Comparison of ENCODE assay signal across 27 cellular contexts in the genomic region with DNA sequence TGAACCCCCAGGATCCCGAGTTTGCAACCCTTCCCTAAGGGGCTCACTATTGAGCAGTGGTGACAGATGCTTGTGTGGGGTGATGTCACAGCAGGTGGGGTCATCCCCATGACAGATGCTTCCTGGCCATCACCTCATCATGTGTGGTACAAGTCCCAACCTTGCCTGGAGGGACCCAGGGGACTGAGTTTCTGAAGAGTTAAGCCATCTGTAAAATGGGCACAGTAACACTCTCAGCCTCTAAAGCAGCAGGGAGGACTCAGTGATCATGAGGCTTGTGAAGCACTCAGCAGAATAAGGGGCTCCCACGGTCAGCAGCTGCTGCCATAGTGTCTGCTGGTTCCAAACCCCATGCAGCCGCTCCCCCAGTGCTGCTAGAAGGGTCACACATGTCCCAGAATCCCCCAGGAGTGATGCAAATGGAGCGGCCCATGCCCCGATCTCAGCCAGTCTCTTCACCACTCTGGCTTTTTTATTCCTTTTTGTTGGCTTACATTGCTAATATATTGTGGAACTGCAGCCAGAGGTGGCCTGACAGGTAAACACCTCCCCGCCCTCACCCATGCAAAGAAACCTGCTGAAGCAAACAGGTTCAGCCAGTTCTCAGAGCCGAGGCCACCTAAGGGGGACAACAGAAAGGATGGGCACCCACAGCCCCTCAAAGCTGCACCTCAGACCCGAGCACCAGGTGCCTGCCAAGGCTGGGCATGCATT.
DNase-seq lines count a peak whose midpoint lies in the region; ATAC-seq and TF ChIP-seq lines count a peak whose summit lies in the region.
"Had no signal": no experiment of that assay in that cellular context is flagged by ENCODE, and none has a peak within 500 bp of the region (broad histone marks: within the 10 kb centered on the region; RNA-seq: fewer than 3 reads in every experiment).

No MANE protein-coding gene starts in this region.

- H3K4me3 ChIP-seq in brain microvascular endothelial cell (ENCODE audit: low read depth, low read length): no peak overlapping the region
- H3K4me3 ChIP-seq: A549, adrenal gland, K562, left ventricle myocardium inferior, tibial artery had no signal

- H3K9me3 ChIP-seq in T-helper 17 cell (ENCODE audit: control insufficient read depth, low read length, poor library complexity, severe bottlenecking): peaks cover 16% of the 10 kb centered on the region

- H3K27me3 ChIP-seq in brain microvascular endothelial cell (replicated peaks): no peaks in the 10 kb centered on the region
- H3K27me3 ChIP-seq: adrenal gland, tibial artery had no signal

- H3K27me3 Mint-ChIP-seq in activated CD8-positive, alpha-beta T cell treated with anti-CD3 and anti-CD28 coated beads for 36 hours: no peaks in the 10 kb centered on the region
- H3K27me3 Mint-ChIP-seq in activated CD8-positive, alpha-beta T cell treated with anti-CD3 and anti-CD28 coated beads, Interleukin-2, amount 10 ng/mL, durations not matched to agents 7 days and 5 days (ENCODE audit: low read depth): no peaks in the 10 kb centered on the region
- H3K27me3 Mint-ChIP-seq in chondrocyte (ENCODE audit: low read depth) (no peaks in the 10 kb centered on the region), T-helper 17 cell (no peaks in the 10 kb centered on the region)
- no peaks in the 10 kb centered on the region for H3K27me3 Mint-ChIP-seq in naive thymus-derived CD8-positive, alpha-beta T cell
- H3K27me3 Mint-ChIP-seq: activated CD4-positive, alpha-beta memory T cell treated with anti-CD3 and anti-CD28 coated beads, Interleukin-2, amount 10 ng/mL, durations not matched to agents 7 days and 5 days; B cell; stimulated activated naive CD8-positive, alpha-beta T cell treated with anti-CD3 and anti-CD28 coated beads, Interleukin-15, Interleukin-2, amounts not matched to agents 100 ng/mL and 50 ng/mL, for 24 hours had no signal

- no peak for TF ChIP-seq CTCF in activated CD8-positive, alpha-beta T cell treated with anti-CD3 and anti-CD28 coated beads for 36 hours (IDR thresholded peaks at IDR 0.05)
- TF ChIP-seq CTCF in chondrocyte (IDR thresholded peaks at IDR 0.05): no peak
- no peak for TF ChIP-seq CTCF in brain microvascular endothelial cell (IDR thresholded peaks at IDR 0.05; ENCODE audit: low read depth, low read length, missing control alignments)

- peak overlapping the region; percentile 100 for H3K27ac Mint-ChIP-seq in activated CD8-positive, alpha-beta T cell treated with anti-CD3 and anti-CD28 coated beads for 36 hours
- H3K27ac Mint-ChIP-seq in activated CD8-positive, alpha-beta T cell treated with anti-CD3 and anti-CD28 coated beads, Interleukin-2, amount 10 ng/mL, durations not matched to agents 7 days and 5 days: no peak overlapping the region
- no peak overlapping the region for H3K27ac Mint-ChIP-seq in chondrocyte (ENCODE audit: unreplicated experiment)
- peak overlapping the region in 8 of 10 donors; percentile 13 to 100 (median 64) for H3K27ac Mint-ChIP-seq in naive thymus-derived CD8-positive, alpha-beta T cell
- no peak overlapping the region for H3K27ac Mint-ChIP-seq in T-helper 17 cell
- H3K27ac Mint-ChIP-seq: activated CD4-positive, alpha-beta memory T cell treated with anti-CD3 and anti-CD28 coated beads, Interleukin-2, amount 10 ng/mL, durations not matched to agents 7 days and 5 days; B cell; stimulated activated naive CD8-positive, alpha-beta T cell treated with anti-CD3 and anti-CD28 coated beads, Interleukin-15, Interleukin-2, amounts not matched to agents 100 ng/mL and 50 ng/mL, for 24 hours had no signal

- no peak overlapping the region for H3K27ac ChIP-seq in brain microvascular endothelial cell
- H3K27ac ChIP-seq: A549, adrenal gland, left ventricle myocardium inferior, tibial artery had no signal

- POLR2A ChIA-PET in activated CD8-positive, alpha-beta T cell treated with anti-CD3 and anti-CD28 coated beads for 36 hours (lab: Charles Lee): interaction anchor here (9.5 kb wide), 1 partner anchor 19 kb away, joined by 116 read pairs; no protein-coding TSS in a partner anchor
- POLR2A ChIA-PET in activated CD8-positive, alpha-beta T cell treated with anti-CD3 and anti-CD28 coated beads, Interleukin-2, amount 10 ng/mL, durations not matched to agents 7 days and 5 days (lab: Charles Lee): no interaction called here
- POLR2A ChIA-PET in naive thymus-derived CD8-positive, alpha-beta T cell (lab: Charles Lee): interaction anchor here (9.0 kb wide), 1 partner anchor 19 kb away, joined by 153 read pairs; no protein-coding TSS in a partner anchor

- in situ Hi-C loops in brain microvascular endothelial cell (cut with HindIII; ENCODE audit: low pct_ligation_motif_present, low sequenced_read_pairs): no loop called here

- H3K36me3 ChIP-seq in brain microvascular endothelial cell (replicated peaks): no peaks in the 10 kb centered on the region
- H3K36me3 ChIP-seq: adrenal gland, tibial artery had no signal

- no peak overlapping the region for H3K4me3 Mint-ChIP-seq in activated CD8-positive, alpha-beta T cell treated with anti-CD3 and anti-CD28 coated beads for 36 hours
- no peak overlapping the region for H3K4me3 Mint-ChIP-seq in activated CD8-positive, alpha-beta T cell treated with anti-CD3 and anti-CD28 coated beads, Interleukin-2, amount 10 ng/mL, durations not matched to agents 7 days and 5 days
- H3K4me3 Mint-ChIP-seq in chondrocyte (ENCODE audit: unreplicated experiment): no peak overlapping the region
- no peak overlapping the region for H3K4me3 Mint-ChIP-seq in naive thymus-derived CD8-positive, alpha-beta T cell
- H3K4me3 Mint-ChIP-seq in T-helper 17 cell: no peak overlapping the region
- H3K4me3 Mint-ChIP-seq: activated CD4-positive, alpha-beta memory T cell treated with anti-CD3 and anti-CD28 coated beads, Interleukin-2, amount 10 ng/mL, durations not matched to agents 7 days and 5 days; B cell; neural crest cell; stimulated activated naive CD8-positive, alpha-beta T cell treated with anti-CD3 and anti-CD28 coated beads, Interleukin-15, Interleukin-2, amounts not matched to agents 100 ng/mL and 50 ng/mL, for 24 hours; T-helper 2 cell treated with Interferon-gamma antibody and Interleukin-4, amounts not matched to agents 5 μg/mL and 100 μg/mL, for 36 hours had no signal

- intact Hi-C loops in activated CD8-positive, alpha-beta T cell treated with anti-CD3 and anti-CD28 coated beads for 36 hours (cut with micrococcal nuclease): no loop called here

- peaks cover 51% of the 10 kb centered on the region for H3K9me3 Mint-ChIP-seq in activated CD8-positive, alpha-beta T cell treated with anti-CD3 and anti-CD28 coated beads for 36 hours
- H3K9me3 Mint-ChIP-seq in activated CD8-positive, alpha-beta T cell treated with anti-CD3 and anti-CD28 coated beads, Interleukin-2, amount 10 ng/mL, durations not matched to agents 7 days and 5 days (ENCODE audit: insufficient read depth): peaks cover 52% of the 10 kb centered on the region
- H3K9me3 Mint-ChIP-seq in chondrocyte (ENCODE audit: low read depth): peaks cover 38% of the 10 kb centered on the region
- peaks cover 3 to 57% (median 35%) of the 10 kb centered on the region in 9 donors for H3K9me3 Mint-ChIP-seq in naive thymus-derived CD8-positive, alpha-beta T cell

- ATAC-seq in activated CD8-positive, alpha-beta T cell treated with anti-CD3 and anti-CD28 coated beads for 36 hours: no peak
- no peak for ATAC-seq in activated CD8-positive, alpha-beta T cell treated with anti-CD3 and anti-CD28 coated beads, Interleukin-2, amount 10 ng/mL, durations not matched to agents 7 days and 5 days
- ATAC-seq in naive thymus-derived CD8-positive, alpha-beta T cell: no peak
- no peak for ATAC-seq in T-helper 17 cell
- ATAC-seq: A549 had no signal

- peaks cover 44% of the 10 kb centered on the region for H3K4me1 Mint-ChIP-seq in activated CD8-positive, alpha-beta T cell treated with anti-CD3 and anti-CD28 coated beads for 36 hours (ENCODE audit: low read depth)
- peaks cover 32% of the 10 kb centered on the region for H3K4me1 Mint-ChIP-seq in activated CD8-positive, alpha-beta T cell treated with anti-CD3 and anti-CD28 coated beads, Interleukin-2, amount 10 ng/mL, durations not matched to agents 7 days and 5 days (ENCODE audit: low read depth)
- H3K4me1 Mint-ChIP-seq in chondrocyte (ENCODE audit: low read depth) (peaks cover 3% of the 10 kb centered on the region), T-helper 17 cell (peaks cover 14% of the 10 kb centered on the region)
- peaks cover 29 to 58% (median 52%) of the 10 kb centered on the region in 4 donors for H3K4me1 Mint-ChIP-seq in naive thymus-derived CD8-positive, alpha-beta T cell

- no peak for DNase-seq in activated CD8-positive, alpha-beta T cell treated with anti-CD3 and anti-CD28 coated beads for 36 hours
- DNase-seq in activated CD8-positive, alpha-beta T cell treated with anti-CD3 and anti-CD28 coated beads, Interleukin-2, amount 10 ng/mL, durations not matched to agents 7 days and 5 days: no peak
- DNase-seq in chondrocyte (ENCODE audit: low spot score) (peak; percentile 63), hypothalamus (lab: John Stamatoyannopoulos, UW) (no peak), T-helper 17 cell (no peak), brain microvascular endothelial cell (no peak), NOMO-1 (lab: John Stamatoyannopoulos, UW; ENCODE audit: unreplicated experiment in 2 of 2) (no peak)
- DNase-seq in naive thymus-derived CD8-positive, alpha-beta T cell: peak in 1 of 10 donors; percentile 30
- DNase-seq: activated CD4-positive, alpha-beta memory T cell treated with anti-CD3 and anti-CD28 coated beads, Interleukin-2, amount 10 ng/mL, durations not matched to agents 7 days and 5 days; activated CD4-positive, CD25-positive, alpha-beta regulatory T cell; adrenal gland; HCEC 1CT; head of caudate nucleus; left ventricle myocardium inferior; MM.1S; NCI-H1436; NCI-H510A; SK-N-SH; small intestine; stimulated activated CD4-positive, alpha-beta T cell treated with anti-CD3 and anti-CD28 coated beads, Interleukin-4, amount 100 ng/mL, for 1 hour; tibial artery had no signal

- CTCF ChIA-PET in activated CD8-positive, alpha-beta T cell treated with anti-CD3 and anti-CD28 coated beads for 36 hours (lab: Charles Lee): interaction anchor here (1.1 kb wide), 1 partner anchor 288 kb away, joined by 3 read pairs; no protein-coding TSS in a partner anchor
- CTCF ChIA-PET in activated CD8-positive, alpha-beta T cell treated with anti-CD3 and anti-CD28 coated beads, Interleukin-2, amount 10 ng/mL, durations not matched to agents 7 days and 5 days (lab: Charles Lee): no interaction called here

- H3K36me3 Mint-ChIP-seq in activated CD8-positive, alpha-beta T cell treated with anti-CD3 and anti-CD28 coated beads for 36 hours (ENCODE audit: low read depth): peaks cover 72% of the 10 kb centered on the region
- peaks cover 71% of the 10 kb centered on the region for H3K36me3 Mint-ChIP-seq in activated CD8-positive, alpha-beta T cell treated with anti-CD3 and anti-CD28 coated beads, Interleukin-2, amount 10 ng/mL, durations not matched to agents 7 days and 5 days (ENCODE audit: low read depth)
- H3K36me3 Mint-ChIP-seq in chondrocyte (ENCODE audit: low read depth) (peaks cover 16% of the 10 kb centered on the region), T-helper 17 cell (ENCODE audit: low read depth) (no peaks in the 10 kb centered on the region)
- peaks cover 15 to 45% (median 31%) of the 10 kb centered on the region in 3 donors for H3K36me3 Mint-ChIP-seq in naive thymus-derived CD8-positive, alpha-beta T cell

Comparison
In these comparisons a context has a peak if more than half of its experiments do, and no peak if none do; other contexts are left out.
1. H3K27ac Mint-ChIP-seq: peak in activated CD8-positive, alpha-beta T cell treated with anti-CD3 and anti-CD28 coated beads for 36 hours (single experiment) and naive thymus-derived CD8-positive, alpha-beta T cell (8 of 10); none in activated CD8-positive, alpha-beta T cell treated with anti-CD3 and anti-CD28 coated beads, Interleukin-2, amount 10 ng/mL, durations not matched to agents 7 days and 5 days (single experiment), chondrocyte (single experiment) and T-helper 17 cell (single experiment).